13 cellular contexts compared by ENCODE assay signal in genomic region chr7:131655447-131655846, GRCh38.
"Had no signal": no experiment of that assay in that cellular context is flagged by ENCODE, and none has a peak within 500 bp of the region (broad histone marks: within the 10 kb centered on the region; RNA-seq: fewer than 3 reads in every experiment).

No MANE protein-coding gene starts in this region.

- H3K4me1 ChIP-seq: gastrocnemius medialis, left lung, lower lobe of right lung, stomach had no signal

- DNase-seq: cortex of kidney, gastrocnemius medialis, lower lobe of right lung, small intestine, stomach, transverse colon had no signal

- H3K27me3 ChIP-seq: gastrocnemius medialis, heart right ventricle, left lung, neutrophil, right atrium auricular region had no signal

- H3K27ac ChIP-seq: dorsolateral prefrontal cortex, esophagus muscularis mucosa, gastrocnemius medialis, left lung, lower lobe of right lung, neutrophil, right atrium auricular region, stomach, thoracic aorta, transverse colon had no signal

- H3K36me3 ChIP-seq: esophagus muscularis mucosa, gastrocnemius medialis, heart right ventricle, left lung, lower lobe of right lung, neutrophil, right atrium auricular region, stomach, thoracic aorta, transverse colon had no signal

- H3K9me3 ChIP-seq: esophagus muscularis mucosa, gastrocnemius medialis, heart right ventricle, left lung, lower lobe of right lung, neutrophil, right atrium auricular region, stomach, thoracic aorta, transverse colon had no signal

- H3K4me3 ChIP-seq: dorsolateral prefrontal cortex, esophagus muscularis mucosa, gastrocnemius medialis, heart right ventricle, left lung, lower lobe of right lung, right atrium auricular region, stomach, thoracic aorta, transverse colon had no signal
